ENCODE assay signal across 12 cellular contexts in the genomic region with DNA sequence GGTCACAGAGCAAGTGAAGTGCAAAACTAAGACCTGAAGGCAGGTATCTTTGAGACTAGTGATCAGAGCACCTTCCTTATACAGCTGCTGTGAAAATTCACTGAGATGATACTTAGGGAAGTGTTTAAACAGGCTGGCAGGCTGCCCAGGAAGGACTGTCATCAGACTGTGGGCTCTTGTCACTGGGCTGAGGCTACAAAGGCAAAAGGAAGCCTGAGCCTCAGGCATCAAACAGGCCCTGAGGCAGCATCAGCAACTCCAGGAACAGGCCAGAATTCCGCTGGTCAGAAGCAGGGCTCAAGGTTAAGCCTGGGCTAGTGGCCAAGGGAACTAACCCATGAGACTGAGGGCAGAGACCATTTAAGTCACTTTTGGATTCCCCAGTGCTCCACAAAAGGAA. TPM values are rescaled to one million over a fixed set of nuclear protein-coding genes. Genes with fewer than 3 reads are reported as not detected.
DNase-seq lines count a peak whose midpoint lies in the region; ATAC-seq, FAIRE-seq and TF ChIP-seq lines count a peak whose summit lies in the region.
"Had no signal": no experiment of that assay in that cellular context is flagged by ENCODE, and none has a peak within 500 bp of the region (broad histone marks: within the 10 kb centered on the region; RNA-seq: fewer than 3 reads in every experiment).

No MANE protein-coding gene starts in this region.

- H3K27ac Mint-ChIP-seq in type B pancreatic cell, result peak overlapping the region; percentile 86
- H3K27ac Mint-ChIP-seq: activated naive CD8-positive, alpha-beta T cell treated with anti-CD3 and anti-CD28 coated beads, Interleukin-2, amount 50 U/mL, for 24 hours; B cell; naive B cell had no signal

- no peaks in the 10 kb centered on the region for H3K9me3 Mint-ChIP-seq in type B pancreatic cell
- H3K9me3 Mint-ChIP-seq: activated naive CD8-positive, alpha-beta T cell treated with anti-CD3 and anti-CD28 coated beads, Interleukin-2, amount 50 U/mL, for 24 hours had no signal

- peak; percentile 8 to 19 for DNase-seq in SHP77 (lab: John Stamatoyannopoulos, UW)
- no peak for DNase-seq in SHP77 treated with DMSO at 0.1 percent for 48 hours (lab: John Stamatoyannopoulos, UW)
- peak; percentile 4 for DNase-seq in RCC 7860 (ENCODE audit: low spot score)
- peak; percentile 12 for DNase-seq in iris pigment epithelial cell (ENCODE audit: low read depth)
- DNase-seq in type B pancreatic cell (ENCODE audit: extremely low spot score, unreplicated experiment), result peak; percentile 43
- no peak for DNase-seq in HK-2 (ENCODE audit: unreplicated experiment)
- no peak for DNase-seq in NCI-H187 treated with DMSO at 0.1 percent for 48 hours (lab: John Stamatoyannopoulos, UW)
- DNase-seq: activated naive CD8-positive, alpha-beta T cell treated with anti-CD3 and anti-CD28 coated beads, Interleukin-2, amount 50 U/mL, for 24 hours; naive B cell; NCI-H1105 had no signal

- peaks cover 26% of the 10 kb centered on the region for H3K4me1 Mint-ChIP-seq in type B pancreatic cell (ENCODE audit: unreplicated experiment)
- H3K4me1 Mint-ChIP-seq: activated naive CD8-positive, alpha-beta T cell treated with anti-CD3 and anti-CD28 coated beads, Interleukin-2, amount 50 U/mL, for 24 hours; B cell; naive B cell had no signal

- H3K27me3 Mint-ChIP-seq in type B pancreatic cell, result no peaks in the 10 kb centered on the region

- FAIRE-seq in RCC 7860 (lab: Jason Lieb, UNC), result no peak

- no peak for TF ChIP-seq CTCF in type B pancreatic cell (conservative IDR thresholded peaks at IDR 0.05)

- H3K4me3 Mint-ChIP-seq in type B pancreatic cell, result no peak overlapping the region
- H3K4me3 Mint-ChIP-seq: activated naive CD8-positive, alpha-beta T cell treated with anti-CD3 and anti-CD28 coated beads, Interleukin-2, amount 50 U/mL, for 24 hours; B cell had no signal

- H3K36me3 Mint-ChIP-seq in type B pancreatic cell, result no peaks in the 10 kb centered on the region
- H3K36me3 Mint-ChIP-seq: naive B cell had no signal

- no peak for ATAC-seq in GM21529 (IDR thresholded peaks at IDR 0.05; ENCODE audit: unreplicated experiment)
- ATAC-seq: activated naive CD8-positive, alpha-beta T cell treated with anti-CD3 and anti-CD28 coated beads, Interleukin-2, amount 50 U/mL, for 24 hours had no signal

RNA-seq across cellular contexts. Expression of a gene that starts 12.9 kb away (rescaled TPM):
- total RNA-seq in type B pancreatic cell (ENCODE audit: low replicate concordance), result 47.5 and 50.6 TPM in 2 replicates

Comparison
In these comparisons a context has a peak if more than half of its experiments do, and no peak if none do; other contexts are left out.
1. DNase-seq: peak in SHP77 (2 of 2), RCC 7860 (single experiment), iris pigment epithelial cell (single experiment) and type B pancreatic cell (single experiment); none in SHP77 treated with DMSO at 0.1 percent for 48 hours (single experiment), HK-2 (single experiment) and NCI-H187 treated with DMSO at 0.1 percent for 48 hours (single experiment).